8 cellular contexts compared by ENCODE assay signal in genomic region chr22:45319319-45319675, GRCh38. TPM values are rescaled to one million over a fixed set of nuclear protein-coding genes. Genes with fewer than 3 reads are reported as not detected.
DNase-seq lines count a peak whose midpoint lies in the region; ATAC-seq and TF ChIP-seq lines count a peak whose summit lies in the region.

No MANE protein-coding gene starts in this region.

- H3K9me3 Mint-ChIP-seq in CD8-positive, alpha-beta memory T cell = no peaks in the 10 kb centered on the region

- intact Hi-C loops in psoas muscle (cut with DNase I) = no loop called here

- peak overlapping the region; percentile 97 to 100 (median 100) for H3K27ac Mint-ChIP-seq in CD8-positive, alpha-beta memory T cell

- WGBS in SK-N-SH (ENCODE audit: low lambda C conversion rate) = 68% methylated on average over 5 of the region's 5 CpGs
- WGBS in psoas muscle, 3 donors = 44 to 59% (median 48%) methylated on average over 5 of the region's 5 CpGs

- H3K9ac ChIP-seq in SK-N-SH = no peak overlapping the region
- H3K9ac ChIP-seq in fibroblast of lung (ENCODE audit: insufficient read depth, low read length) = peak overlapping the region; percentile 38

- H3K4me1 Mint-ChIP-seq in CD8-positive, alpha-beta memory T cell = peaks cover 41 to 93% (median 79%) of the 10 kb centered on the region in 3 donors

- H3K36me3 Mint-ChIP-seq in CD8-positive, alpha-beta memory T cell = peaks cover 8 to 49% (median 9%) of the 10 kb centered on the region in 3 donors

- no peaks in the 10 kb centered on the region for H3K27me3 Mint-ChIP-seq in CD8-positive, alpha-beta memory T cell

- H2AFZ ChIP-seq in SK-N-SH (ENCODE audit: low read depth) (no peak overlapping the region), fibroblast of lung (ENCODE audit: low read length) (no peak overlapping the region)

- H4K20me1 ChIP-seq in SK-N-SH (ENCODE audit: insufficient read depth) = no peaks in the 10 kb centered on the region
- no peaks in the 10 kb centered on the region for H4K20me1 ChIP-seq in fibroblast of lung (ENCODE audit: control insufficient read depth, extremely low read depth, insufficient read depth, low read length)

- H3K27me3 ChIP-seq in CD8-positive, alpha-beta memory T cell (ENCODE audit: insufficient read depth, low read length, poor library complexity, severe bottlenecking) = no peaks in the 10 kb centered on the region
- no peaks in the 10 kb centered on the region for H3K27me3 ChIP-seq in SK-N-SH (ENCODE audit: insufficient read depth)
- no peaks in the 10 kb centered on the region for H3K27me3 ChIP-seq in fibroblast of lung (ENCODE audit: control insufficient read depth, insufficient read depth, low read length)
- no peaks in the 10 kb centered on the region for H3K27me3 ChIP-seq in psoas muscle (ENCODE audit: insufficient read depth in 3 of 3, low read length in 2 of 3)

- peak overlapping the region; percentile 98 for H3K27ac ChIP-seq in CD8-positive, alpha-beta memory T cell (ENCODE audit: low read depth, low read length)
- H3K27ac ChIP-seq in SK-N-SH (ENCODE audit: low read depth in 2 of 2, low read length in 1 of 2) = peak overlapping the region; percentile 70 to 84; a peak in 3 of 4 replicates
- peak overlapping the region; percentile 88 for H3K27ac ChIP-seq in fibroblast of lung (ENCODE audit: insufficient read depth, low read length)
- peak overlapping the region; percentile 79 for H3K27ac ChIP-seq in psoas muscle

- TF ChIP-seq CTCF in SK-N-SH (IDR thresholded peaks at IDR 0.05) (no peak), fibroblast of lung (conservative IDR thresholded peaks at IDR 0.05 in 1 of 2, IDR thresholded peaks at IDR 0.05 in 1 of 2; ENCODE audit: low read depth in 1 of 2, low read length in 2 of 2) (no peak), psoas muscle (IDR thresholded peaks at IDR 0.05) (no peak)

- CTCF ChIA-PET in CD8-positive, alpha-beta memory T cell (lab: Charles Lee) = interaction anchor here (1.0 kb wide), 1 partner anchor 39 kb away, joined by 3 read pairs; no protein-coding TSS in a partner anchor
- CTCF ChIA-PET in SK-N-SH (lab: Yijun Ruan, JAX) = no interaction called here

- no peak for DNase-seq in CD8-positive, alpha-beta memory T cell
- DNase-seq in SK-N-SH (peak; percentile 60), fibroblast of lung (ENCODE audit: low read depth in 2 of 2) (peak; percentile 54 to 91), psoas muscle (peak in 1 of 2 donors; percentile 59), T1000 (lab: John Stamatoyannopoulos, UW) (no peak), SHP77 treated with DMSO at 0.1 percent for 48 hours (lab: John Stamatoyannopoulos, UW) (no peak), SKM-1 (lab: John Stamatoyannopoulos, UW; ENCODE audit: unreplicated experiment) (no peak)

- POLR2A ChIA-PET in CD8-positive, alpha-beta memory T cell (lab: Charles Lee) = no interaction called here
- POLR2A ChIA-PET in SK-N-SH (lab: Yijun Ruan, JAX) = no interaction called here

- H3K4me3 Mint-ChIP-seq in CD8-positive, alpha-beta memory T cell = peak overlapping the region; percentile 74 to 90 (median 83)

- ATAC-seq in psoas muscle = no peak
- ATAC-seq in GM19023 (IDR thresholded peaks at IDR 0.05; ENCODE audit: unreplicated experiment) = no peak

- H3K36me3 ChIP-seq in CD8-positive, alpha-beta memory T cell (ENCODE audit: insufficient read depth, low read length) = peaks cover 22% of the 10 kb centered on the region
- peaks cover 6 to 17% of the 10 kb centered on the region in 2 experiments for H3K36me3 ChIP-seq in SK-N-SH (replicated peaks in 1 of 2; ENCODE audit: control insufficient read depth in 1 of 2, insufficient read depth in 2 of 2, low read length in 1 of 2)
- peaks cover 6% of the 10 kb centered on the region for H3K36me3 ChIP-seq in fibroblast of lung (ENCODE audit: control insufficient read depth, insufficient read depth, low read length)
- H3K36me3 ChIP-seq in psoas muscle (ENCODE audit: insufficient read depth in 1 of 2, low read depth in 1 of 2) = peaks cover 0 to 14% of the 10 kb centered on the region in 2 donors

- H3F3A ChIP-seq in SK-N-SH (replicated peaks; ENCODE audit: insufficient read depth) = peaks cover 6% of the 10 kb centered on the region

- H3K4me1 ChIP-seq in CD8-positive, alpha-beta memory T cell (ENCODE audit: insufficient read depth, low read length) = peaks cover 59% of the 10 kb centered on the region
- peaks cover 16 to 50% of the 10 kb centered on the region in 2 experiments for H3K4me1 ChIP-seq in SK-N-SH (ENCODE audit: control insufficient read depth in 1 of 2, insufficient read depth in 2 of 2, low read depth in 1 of 2, low read length in 1 of 2)
- peaks cover 21% of the 10 kb centered on the region for H3K4me1 ChIP-seq in fibroblast of lung (ENCODE audit: control insufficient read depth, extremely low read depth, insufficient read depth, low read length)
- peaks cover 49% of the 10 kb centered on the region for H3K4me1 ChIP-seq in psoas muscle

- peaks cover 50% of the 10 kb centered on the region for H3K79me2 ChIP-seq in SK-N-SH (ENCODE audit: insufficient read depth)
- H3K79me2 ChIP-seq in fibroblast of lung (ENCODE audit: control insufficient read depth, insufficient read depth, low read length) = peaks cover 7% of the 10 kb centered on the region

- H3K9me2 ChIP-seq in SK-N-SH = no peaks in the 10 kb centered on the region

- H3K4me3 ChIP-seq in CD8-positive, alpha-beta memory T cell (ENCODE audit: low read length) = peak overlapping the region; percentile 51
- H3K4me3 ChIP-seq in SK-N-SH (ENCODE audit: low read depth in 2 of 2, low read length in 1 of 2) (no peak overlapping the region), fibroblast of lung (replicated peaks in 1 of 4; ENCODE audit: control extremely low read depth in 1 of 4, insufficient read depth in 1 of 4, low read depth in 3 of 4, low read length in 4 of 4) (no peak overlapping the region), psoas muscle (no peak overlapping the region)

- no peaks in the 10 kb centered on the region for H3K9me3 ChIP-seq in CD8-positive, alpha-beta memory T cell (ENCODE audit: low read length)
- H3K9me3 ChIP-seq in SK-N-SH (no peaks in the 10 kb centered on the region), fibroblast of lung (ENCODE audit: control insufficient read depth, insufficient read depth, low read depth, low read length) (no peaks in the 10 kb centered on the region), psoas muscle (no peaks in the 10 kb centered on the region)

- no peak overlapping the region for H3K4me2 ChIP-seq in SK-N-SH
- H3K4me2 ChIP-seq in fibroblast of lung (ENCODE audit: extremely low read depth, insufficient read depth, low read length) = peak overlapping the region; percentile 54

- TF ChIP-seq RAD21 in SK-N-SH (IDR thresholded peaks at IDR 0.05; ENCODE audit: low read length) = peak; percentile 7; the same call in 1 of the 2 replicates

- TF ChIP-seq EP300 in SK-N-SH (IDR thresholded peaks at IDR 0.05; ENCODE audit: borderline replicate concordance in 1 of 2, low read depth in 1 of 2, low read length in 1 of 2) = no peak

TF ChIP-seq in SK-N-SH, 30 proteins besides CTCF, POLR2A, EP300 and RAD21:
- no peak for TF ChIP-seq IRF3 (IDR thresholded peaks at IDR 0.05; ENCODE audit: low read depth, low read length)

RNA-seq across cellular contexts. Expression of gene FAM118A, which starts 9.6 kb away (rescaled TPM):
- 10 to 100 TPM; 28.1 to 28.4 TPM for total RNA-seq in CD8-positive, alpha-beta memory T cell
- 27.8 TPM for polyA plus RNA-seq in CD8-positive, alpha-beta memory T cell
- 11.3 and 14.1 TPM in 2 replicates for polyA plus RNA-seq in SK-N-SH (2012; rRNA removed)
- polyA plus RNA-seq in SK-N-SH (2012; cell fraction: cytosol; rRNA removed) = 11.1 and 11.6 TPM in 2 replicates
- polyA plus RNA-seq in SK-N-SH (2012; cell fraction: nucleus; rRNA removed) = 22.5 and 24.0 TPM in 2 replicates
- total RNA-seq in fibroblast of lung = 16.5 and 23.4 TPM in 2 replicates
- polyA plus RNA-seq in fibroblast of lung = 18.0 and 27.0 TPM in 2 replicates
- polyA plus RNA-seq in fibroblast of lung (2012) = 12.6 and 15.4 TPM in 2 replicates
- polyA minus RNA-seq in fibroblast of lung (ENCODE audit: low replicate concordance) = 5.0 and 13.8 TPM in 2 replicates
- total RNA-seq in psoas muscle = 10 to 100 TPM; 14.2 to 25.5 (median 16.6) TPM
- 10 to 100 TPM in 2 of 3 donors, 1 to 10 TPM in 1; 5.8 to 18.8 (median 15.6) TPM for polyA plus RNA-seq in psoas muscle

RNA-seq across cellular contexts. Expression of gene UPK3A, which starts 34.5 kb away (rescaled TPM):
- not detected for total RNA-seq in CD8-positive, alpha-beta memory T cell
- polyA plus RNA-seq in CD8-positive, alpha-beta memory T cell = not detected
- polyA plus RNA-seq in SK-N-SH (2012; rRNA removed) (not detected in 2 replicates), fibroblast of lung (not detected in 2 replicates), psoas muscle (10 to 100 TPM in 1 of 3 donors, 1 to 10 TPM in 1, under 1 TPM in 1; 0.93 to 11.7 (median 5.0) TPM)
- not detected in 2 replicates for polyA plus RNA-seq in SK-N-SH (2012; cell fraction: cytosol; rRNA removed)
- not detected in 2 replicates for polyA plus RNA-seq in SK-N-SH (2012; cell fraction: nucleus; rRNA removed)
- total RNA-seq in fibroblast of lung (not detected in 2 replicates), psoas muscle (1 to 10 TPM; 1.1 to 3.9 (median 2.1) TPM)
- not detected in 2 replicates for polyA plus RNA-seq in fibroblast of lung (2012)
- polyA minus RNA-seq in fibroblast of lung (ENCODE audit: low replicate concordance) = not detected in 2 replicates

Comparison
In these comparisons a context has a peak if more than half of its experiments do, and no peak if none do; other contexts are left out.
1. DNase-seq: peak in SK-N-SH (single experiment) and fibroblast of lung (2 of 2); none in CD8-positive, alpha-beta memory T cell (0 of 5), T1000 (single experiment), SHP77 treated with DMSO at 0.1 percent for 48 hours (single experiment) and SKM-1 (single experiment).
2. Peak in every context shown above with its lines, with median percentiles within 50 percentile points of each other: H3K27ac ChIP-seq.